12 cellular contexts compared by ENCODE assay signal in the genomic region with DNA sequence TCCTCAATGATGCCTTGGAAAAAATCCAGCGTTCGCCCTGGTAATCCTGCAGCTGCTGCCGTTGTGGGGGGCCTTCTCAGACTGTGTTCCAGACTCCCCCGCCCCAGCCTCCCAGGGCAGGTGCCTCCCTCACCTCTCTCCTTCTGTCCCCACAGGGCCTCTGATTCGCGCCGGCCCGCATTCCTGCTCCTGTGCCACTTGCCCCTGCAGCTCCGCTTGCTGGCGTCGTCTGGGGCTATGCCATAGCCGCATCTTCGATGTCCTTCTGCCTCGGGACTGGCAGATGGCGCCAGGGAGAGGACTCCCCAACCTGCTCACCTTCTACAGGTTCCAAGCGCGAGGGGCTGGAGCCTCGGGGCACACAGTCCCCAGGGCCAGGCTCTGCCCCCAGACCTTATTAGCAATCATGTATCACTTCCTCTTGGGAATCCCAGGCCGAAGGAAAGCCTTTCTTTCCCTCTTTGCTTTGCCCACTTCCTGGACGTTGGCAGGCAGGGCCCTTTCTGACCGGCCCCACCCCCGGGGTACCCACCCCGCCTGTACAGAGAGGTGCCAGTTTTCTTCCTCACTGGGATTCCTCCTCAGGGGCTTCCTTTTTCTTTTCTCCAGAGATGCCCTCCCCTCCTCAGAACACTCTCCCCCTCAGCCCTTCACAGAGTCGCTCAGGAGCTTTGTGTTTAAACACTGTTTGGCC. TPM values are rescaled to one million over a fixed set of nuclear protein-coding genes. Genes with fewer than 3 reads are reported as not detected.
DNase-seq lines count a peak whose midpoint lies in the region; ATAC-seq, FAIRE-seq and TF ChIP-seq lines count a peak whose summit lies in the region.
"Had no signal": no experiment of that assay in that cellular context is flagged by ENCODE, and none has a peak within 500 bp of the region (broad histone marks: within the 10 kb centered on the region; RNA-seq: fewer than 3 reads in every experiment).

No MANE protein-coding gene starts in this region.

- no peak overlapping the region for H2BK15ac ChIP-seq in mesendoderm (replicated peaks; ENCODE audit: low read depth)

- SMC1A ChIA-PET in GM12878 (lab: Charles Lee; ENCODE audit: uncharacterized antibody, unreplicated experiment), result no interaction called here

- no peak overlapping the region for H2AK5ac ChIP-seq in mesendoderm (ENCODE audit: low read length)

- POLR2A ChIA-PET in HCT116 (lab: Charles Lee), result no interaction called here
- POLR2A ChIA-PET in GM12878 (lab: Charles Lee), result no interaction called here

- no peaks in the 10 kb centered on the region for H3K79me1 ChIP-seq in mesendoderm (ENCODE audit: low read length)

- no peaks in the 10 kb centered on the region for H3K9me3 Mint-ChIP-seq in osteocyte (ENCODE audit: unreplicated experiment)

- 24% methylated on average over 23 of the region's 24 CpGs for WGBS in GM12878 (ENCODE audit: insufficient coverage, insufficient replicate concordance, low lambda C conversion rate, missing lambda C conversion rate)
- no CpG with 5 or more reads among the region's 24 CpGs for WGBS in mesendoderm (ENCODE audit: extremely low coverage, insufficient coverage, low lambda C conversion rate)

- peaks cover 2% of the 10 kb centered on the region for H3K4me1 Mint-ChIP-seq in osteocyte (ENCODE audit: unreplicated experiment)

- TF ChIP-seq RAD21 in HCT116 (IDR thresholded peaks at IDR 0.05; ENCODE audit: low read depth) (0 out of 2 replicates have a peak, but pooled peaks have one; percentile 13), GM12878 (IDR thresholded peaks at IDR 0.05; ENCODE audit: insufficient read depth, low read depth, low read length) (no peak)

- no peaks in the 10 kb centered on the region for H3K9me2 ChIP-seq in HCT116 (ENCODE audit: insufficient read depth)

- H4K8ac ChIP-seq in mesendoderm (ENCODE audit: low read depth, low read length), result no peak overlapping the region

- peaks cover 53% of the 10 kb centered on the region for H3K27me3 Mint-ChIP-seq in osteocyte (ENCODE audit: unreplicated experiment)

- no peak overlapping the region for H3K27ac Mint-ChIP-seq in osteocyte (ENCODE audit: unreplicated experiment)
- H3K27ac Mint-ChIP-seq: CD14-positive monocyte had no signal

- H3K4me2 ChIP-seq in HCT116 (ENCODE audit: low read length) (no peak overlapping the region), GM12878 (ENCODE audit: control insufficient read depth, insufficient read depth) (no peak overlapping the region), mesendoderm (ENCODE audit: low read length) (no peak overlapping the region)

- H3K36me3 ChIP-seq in HCT116 (ENCODE audit: control insufficient read depth in 1 of 2, insufficient read depth in 2 of 2, low read length in 2 of 2), result no peaks in the 10 kb centered on the region
- no peaks in the 10 kb centered on the region for H3K36me3 ChIP-seq in GM12878 (ENCODE audit: control insufficient read depth in 2 of 2, insufficient read depth in 2 of 2, low read length in 1 of 2)
- no peaks in the 10 kb centered on the region for H3K36me3 ChIP-seq in mesendoderm (ENCODE audit: control insufficient read depth, insufficient read depth, low read length)
- H3K36me3 ChIP-seq in left lung, result no peaks in the 10 kb centered on the region
- H3K36me3 ChIP-seq: lower lobe of right lung had no signal

- H3K4me3 ChIP-seq in HCT116 (replicated peaks in 1 of 2; ENCODE audit: low read depth in 1 of 2, low read length in 2 of 2) (no peak overlapping the region), GM12878 (no peak overlapping the region), mesendoderm (ENCODE audit: low read length) (no peak overlapping the region), left lung (no peak overlapping the region)
- H3K4me3 ChIP-seq: lower lobe of right lung had no signal

- H2AFZ ChIP-seq in HCT116 (ENCODE audit: low read depth, low read length, poor library complexity, severe bottlenecking), result no peak overlapping the region
- no peak overlapping the region for H2AFZ ChIP-seq in GM12878 (ENCODE audit: control insufficient read depth, low read depth, low read length)

- peaks cover 13% of the 10 kb centered on the region; the same call in 1 of the 2 replicates for H3K27me3 ChIP-seq in HCT116 (ENCODE audit: insufficient read depth, low read length)
- peaks cover 0 to 1% of the 10 kb centered on the region in 2 experiments; a peak in 3 of 4 replicates for H3K27me3 ChIP-seq in GM12878 (replicated peaks in 1 of 2; ENCODE audit: control insufficient read depth in 2 of 2, insufficient read depth in 2 of 2, low read length in 1 of 2)
- peaks cover 3% of the 10 kb centered on the region for H3K27me3 ChIP-seq in mesendoderm (ENCODE audit: insufficient read depth, low read length, poor library complexity)
- peaks cover 9 to 43% of the 10 kb centered on the region in 2 donors for H3K27me3 ChIP-seq in left lung

- H3K36me3 Mint-ChIP-seq in osteocyte (ENCODE audit: unreplicated experiment), result no peaks in the 10 kb centered on the region
- H3K36me3 Mint-ChIP-seq: CD14-positive monocyte had no signal

- no peak overlapping the region for H2BK5ac ChIP-seq in mesendoderm (ENCODE audit: low read length)

- no peak overlapping the region for H3K23ac ChIP-seq in mesendoderm (ENCODE audit: low read length)

- CTCF ChIA-PET in HCT116 (lab: Charles Lee), result interaction anchor here (1.6 kb wide), 1 partner anchor 412 kb away, joined by 3 read pairs; no protein-coding TSS in a partner anchor
- CTCF ChIA-PET in GM12878 (lab: Yijun Ruan, JAX), result interaction anchor here (0.6 to 1.1 kb wide), 2 partner anchors 11 to 13 kb away, joined by 3 to 4 read pairs; no protein-coding TSS in a partner anchor

- no peak for TF ChIP-seq POLR2A in HCT116 (IDR thresholded peaks at IDR 0.05; ENCODE audit: borderline replicate concordance, extremely low read depth, insufficient read depth, insufficient read length)
- no peak for TF ChIP-seq POLR2A in GM12878 (IDR thresholded peaks at IDR 0.05; ENCODE audit: low read depth, low read length)

- H3K4me1 ChIP-seq in HCT116 (ENCODE audit: control insufficient read depth in 1 of 2, insufficient read depth in 2 of 2, low read length in 2 of 2) (no peaks in the 10 kb centered on the region), GM12878 (ENCODE audit: control insufficient read depth, insufficient read depth, low read length) (no peaks in the 10 kb centered on the region), mesendoderm (ENCODE audit: control insufficient read depth, low read depth, low read length) (no peaks in the 10 kb centered on the region), left lung (no peaks in the 10 kb centered on the region)
- H3K4me1 ChIP-seq: lower lobe of right lung had no signal

- ATAC-seq in HCT116, result peak; percentile 72
- 0 out of 3 replicates have a peak, but pooled peaks have one; percentile 20 for ATAC-seq in GM12878
- ATAC-seq in HG02981 (IDR thresholded peaks at IDR 0.05; ENCODE audit: unreplicated experiment), result no peak
- ATAC-seq in left lung, result no peak
- ATAC-seq: lower lobe of right lung had no signal

- H3K9ac ChIP-seq in HCT116 (ENCODE audit: low read length) (no peak overlapping the region), GM12878 (ENCODE audit: control insufficient read depth, insufficient read depth, low read length) (no peak overlapping the region), mesendoderm (ENCODE audit: low read length) (no peak overlapping the region)

- H3K4me3 Mint-ChIP-seq in osteocyte (ENCODE audit: unreplicated experiment), result no peak overlapping the region

- in situ Hi-C loops in GM12878 (cut with MboI), result no loop called here

- intact Hi-C loops in HCT116 (cut with micrococcal nuclease) (no loop called here), GM12878 (cut with micrococcal nuclease; ENCODE audit: unreplicated experiment) (no loop called here), left lung (cut with DNase I) (no loop called here)

- no peak overlapping the region for H3K4ac ChIP-seq in mesendoderm (ENCODE audit: low read depth, low read length)

- H3K56ac ChIP-seq in mesendoderm (ENCODE audit: low read length), result no peak overlapping the region

- no peak overlapping the region for H4K5ac ChIP-seq in mesendoderm (ENCODE audit: low read length)

- DNase-seq in Daoy (ENCODE audit: low read depth) (peak; percentile 18), HCT116 (ENCODE audit: low read depth, low spot score) (no peak), GM12878 (ENCODE audit: low read depth, low spot score) (no peak), mesendoderm (peak; percentile 70), osteocyte (ENCODE audit: extremely low spot score, unreplicated experiment) (no peak), left lung (no peak)
- DNase-seq: activated naive CD4-positive, alpha-beta T cell; lower lobe of right lung; Right ventricle myocardium superior had no signal

- FAIRE-seq in GM12878 (lab: Jason Lieb, UNC), result no peak
- FAIRE-seq: endothelial cell of umbilical vein had no signal

- H3K18ac ChIP-seq in mesendoderm (ENCODE audit: low read length), result no peak overlapping the region

- H3K27ac ChIP-seq in HCT116 (ENCODE audit: low read depth, low read length) (no peak overlapping the region), GM12878 (ENCODE audit: control insufficient read depth, insufficient read depth) (no peak overlapping the region), mesendoderm (ENCODE audit: low read depth, low read length) (no peak overlapping the region), left lung (no peak overlapping the region)
- H3K27ac ChIP-seq: lower lobe of right lung had no signal

- RAD21 ChIA-PET in HCT116 (lab: Charles Lee; ENCODE audit: low non-redundant PET in 1 of 2, low total read pairs in 2 of 2, uncharacterized antibody in 2 of 2, unreplicated experiment in 2 of 2) (no interaction called here), GM12878 (lab: Charles Lee; ENCODE audit: unreplicated experiment) (no interaction called here)

- TF ChIP-seq EP300 in GM12878 (IDR thresholded peaks at IDR 0.05; ENCODE audit: borderline replicate concordance in 1 of 2, control insufficient read depth in 1 of 2, low read depth in 2 of 2, low read length in 2 of 2), result no peak

- H3K9me3 ChIP-seq in HCT116 (ENCODE audit: control insufficient read depth in 1 of 2, insufficient read depth in 1 of 2, low read depth in 1 of 2, low read length in 2 of 2) (no peaks in the 10 kb centered on the region; a peak in 1 of 4 replicates), GM12878 (replicated peaks; ENCODE audit: control insufficient read depth, insufficient read depth, low read length) (no peaks in the 10 kb centered on the region; the same call in 2 of the 3 replicates), left lung (no peaks in the 10 kb centered on the region)
- H3K9me3 ChIP-seq: lower lobe of right lung had no signal

- no peak for TF ChIP-seq CTCF in HCT116 (IDR thresholded peaks at IDR 0.05 in 2 of 3, conservative IDR thresholded peaks at IDR 0.05 in 1 of 3; ENCODE audit: borderline replicate concordance in 1 of 3, insufficient read depth in 1 of 3, low read depth in 2 of 3, low read length in 2 of 3)
- no peak for TF ChIP-seq CTCF in GM12878 (IDR thresholded peaks at IDR 0.05 in 2 of 3, conservative IDR thresholded peaks at IDR 0.05 in 1 of 3; ENCODE audit: control insufficient read depth in 2 of 3, extremely low read depth in 1 of 3, insufficient read depth in 1 of 3, low read depth in 3 of 3, low read length in 3 of 3)
- TF ChIP-seq CTCF in osteocyte (IDR thresholded peaks at IDR 0.05), result no peak
- TF ChIP-seq CTCF in left lung (IDR thresholded peaks at IDR 0.05), result no peak

- H3K79me2 ChIP-seq in HCT116 (ENCODE audit: insufficient read depth, low read length) (no peaks in the 10 kb centered on the region), GM12878 (ENCODE audit: control insufficient read depth, insufficient read depth, low read length) (no peaks in the 10 kb centered on the region), mesendoderm (ENCODE audit: control insufficient read depth, insufficient read depth, low read length) (no peaks in the 10 kb centered on the region)

- BruUV-seq in HCT116 (replicated peaks; lab: Mats Ljungman, UMichigan) (no TSS peak), GM12878 (replicated peaks; lab: Mats Ljungman, UMichigan) (no TSS peak)

- H2BK120ac ChIP-seq in mesendoderm (ENCODE audit: low read depth, low read length), result no peak overlapping the region

- H4K20me1 ChIP-seq in HCT116 (ENCODE audit: insufficient read depth) (no peaks in the 10 kb centered on the region), GM12878 (ENCODE audit: control insufficient read depth, insufficient read depth) (no peaks in the 10 kb centered on the region)

RNA-seq across cellular contexts. Expression of gene SPATA3, which starts 4.4 kb away (rescaled TPM):
- total RNA-seq in Daoy (2014; rRNA removed; shearing (Covaris generic)), result not detected in 2 replicates
- not detected for total RNA-seq in HCT116 (2021; ENCODE audit: unreplicated experiment)
- not detected in 2 replicates for polyA plus RNA-seq in HCT116 (2012)
- 0.71 TPM in 1 of 2 replicates, not detected in the other for total RNA-seq in GM12878 (2013; cell fraction: nucleolus; rRNA removed)
- total RNA-seq in GM12878 (2014; rRNA removed), result not detected in 2 replicates
- total RNA-seq in GM12878 (2014; rRNA removed; fragmentation: Illumina TruSeq; extraction: Trizol), result not detected in 2 replicates
- total RNA-seq in GM12878 (2021), result 0.19 TPM in 1 of 2 replicates, not detected in the other
- polyA plus RNA-seq in GM12878 (2011; ENCODE audit: low read depth), result not detected
- polyA plus RNA-seq in GM12878 (2011; rRNA removed), result not detected in 2 replicates
- not detected in 2 replicates for polyA plus RNA-seq in GM12878 (2011; cell fraction: cytosol; rRNA removed)
- polyA plus RNA-seq in GM12878 (2011; cell fraction: nucleus; rRNA removed), result not detected in 2 replicates
- polyA plus RNA-seq in GM12878 (2012), result not detected in 2 replicates
- not detected in 2 replicates for polyA plus RNA-seq in GM12878 (2014; fragmentation: Illumina TruSeq; extraction: Trizol)
- polyA plus RNA-seq in GM12878 (2014; fragmentation: Nextera tagmentation; extraction: Ambion mirVana), result not detected
- 0.22 TPM in 1 of 2 replicates, not detected in the other for polyA plus RNA-seq in GM12878 (2014; rRNA removed)
- not detected for polyA plus RNA-seq in GM12878 (2016; fragmentation: Nextera tagmentation; extraction: Ambion mirVana)
- not detected in 2 replicates for polyA minus RNA-seq in GM12878 (2011; rRNA and poly(A)+ RNA removed)
- polyA minus RNA-seq in GM12878 (2011; cell fraction: cytosol; rRNA and poly(A)+ RNA removed), result not detected in 2 replicates
- not detected in 2 replicates for polyA minus RNA-seq in GM12878 (2011; cell fraction: nucleus; rRNA and poly(A)+ RNA removed)
- polyA plus RNA-seq in mesendoderm (2013, experiment 1 of 2), result not detected
- not detected for polyA plus RNA-seq in mesendoderm (2013, experiment 2 of 2)
- not detected in 2 replicates for total RNA-seq in osteocyte
- not detected for total RNA-seq in left lung
- total RNA-seq: endothelial cell of umbilical vein, lower lobe of right lung, Right ventricle myocardium superior had no signal
- polyA plus RNA-seq: CD14-positive monocyte, endothelial cell of umbilical vein had no signal

RNA-seq across cellular contexts. Expression of gene C2orf72, which starts 37.0 kb away (rescaled TPM):
- 0.57 and 0.86 TPM in 2 replicates for total RNA-seq in Daoy (2014; rRNA removed; shearing (Covaris generic))
- total RNA-seq in HCT116 (2021; ENCODE audit: unreplicated experiment) (3.7 TPM), GM12878 (2014; rRNA removed) (under 0.01 TPM in 1 of 2 replicates, not detected in the other), GM12878 (2014; rRNA removed; fragmentation: Illumina TruSeq; extraction: Trizol) (not detected in 2 replicates), GM12878 (2021) (0.08 and 0.18 TPM in 2 replicates), osteocyte (not detected in 2 replicates), left lung (1 to 10 TPM in 1 of 2 donors, under 1 TPM in 1; 0.67 to 1.1 TPM)
- polyA plus RNA-seq in HCT116 (2012), result 2.7 and 3.1 TPM in 2 replicates
- total RNA-seq in GM12878 (2013; cell fraction: nucleolus; rRNA removed), result 0.20 and 0.25 TPM in 2 replicates
- polyA plus RNA-seq in GM12878 (2011; ENCODE audit: low read depth), result 0.26 TPM
- polyA plus RNA-seq in GM12878 (2011; rRNA removed) (0.23 and 0.29 TPM in 2 replicates), GM12878 (2014; fragmentation: Illumina TruSeq; extraction: Trizol) (not detected in 2 replicates), GM12878 (2014; fragmentation: Nextera tagmentation; extraction: Ambion mirVana) (not detected), GM12878 (2014; rRNA removed) (0.03 TPM in 1 of 2 replicates, not detected in the other), GM12878 (2016; fragmentation: Nextera tagmentation; extraction: Ambion mirVana) (not detected)
- 0.22 and 0.81 TPM in 2 replicates for polyA plus RNA-seq in GM12878 (2011; cell fraction: cytosol; rRNA removed)
- 0.53 and 0.73 TPM in 2 replicates for polyA plus RNA-seq in GM12878 (2011; cell fraction: nucleus; rRNA removed)
- polyA plus RNA-seq in GM12878 (2012), result 0.32 and 0.48 TPM in 2 replicates
- polyA minus RNA-seq in GM12878 (2011; rRNA and poly(A)+ RNA removed), result 0.37 and 0.46 TPM in 2 replicates
- 0.94 TPM in 1 of 2 replicates, not detected in the other for polyA minus RNA-seq in GM12878 (2011; cell fraction: cytosol; rRNA and poly(A)+ RNA removed)
- polyA minus RNA-seq in GM12878 (2011; cell fraction: nucleus; rRNA and poly(A)+ RNA removed), result 0.24 TPM in 1 of 2 replicates, not detected in the other
- polyA plus RNA-seq in mesendoderm (2013, experiment 1 of 2), result 0.69 TPM
- polyA plus RNA-seq in mesendoderm (2013, experiment 2 of 2), result 0.83 TPM
- polyA plus RNA-seq: CD14-positive monocyte had no signal

RNA-seq across cellular contexts. Expression of gene PSMD1, which starts 56.3 kb away (rescaled TPM):
- 180 and 196 TPM in 2 replicates for total RNA-seq in Daoy (2014; rRNA removed; shearing (Covaris generic))
- total RNA-seq in HCT116 (2021; ENCODE audit: unreplicated experiment), result 133 TPM
- 96.7 and 124 TPM in 2 replicates for polyA plus RNA-seq in HCT116 (2012)
- total RNA-seq in GM12878 (2013; cell fraction: nucleolus; rRNA removed), result 88.5 and 91.8 TPM in 2 replicates
- 104 and 110 TPM in 2 replicates for total RNA-seq in GM12878 (2014; rRNA removed)
- 117 and 120 TPM in 2 replicates for total RNA-seq in GM12878 (2014; rRNA removed; fragmentation: Illumina TruSeq; extraction: Trizol)
- 109 and 117 TPM in 2 replicates for total RNA-seq in GM12878 (2021)
- polyA plus RNA-seq in GM12878 (2011; ENCODE audit: low read depth), result 31.5 TPM
- 139 and 176 TPM in 2 replicates for polyA plus RNA-seq in GM12878 (2011; rRNA removed)
- 142 and 159 TPM in 2 replicates for polyA plus RNA-seq in GM12878 (2011; cell fraction: cytosol; rRNA removed)
- polyA plus RNA-seq in GM12878 (2011; cell fraction: nucleus; rRNA removed), result 73.5 and 85.9 TPM in 2 replicates
- 45.3 and 53.4 TPM in 2 replicates for polyA plus RNA-seq in GM12878 (2012)
- 142 and 159 TPM in 2 replicates for polyA plus RNA-seq in GM12878 (2014; fragmentation: Illumina TruSeq; extraction: Trizol)
- polyA plus RNA-seq in GM12878 (2014; fragmentation: Nextera tagmentation; extraction: Ambion mirVana), result 100 to 1,000 TPM in 1 of 2 experiments, 10 to 100 TPM in 1; 96.4 to 220 TPM
- 80.4 and 87.4 TPM in 2 replicates for polyA plus RNA-seq in GM12878 (2014; rRNA removed)
- polyA plus RNA-seq in GM12878 (2016; fragmentation: Nextera tagmentation; extraction: Ambion mirVana), result 100 to 1,000 TPM; 162 to 165 TPM
- polyA minus RNA-seq in GM12878 (2011; rRNA and poly(A)+ RNA removed), result 249 and 446 TPM in 2 replicates
- polyA minus RNA-seq in GM12878 (2011; cell fraction: cytosol; rRNA and poly(A)+ RNA removed), result 42.6 and 49.5 TPM in 2 replicates
- polyA minus RNA-seq in GM12878 (2011; cell fraction: nucleus; rRNA and poly(A)+ RNA removed), result 42.8 and 75.7 TPM in 2 replicates
- 182 TPM for polyA plus RNA-seq in mesendoderm (2013, experiment 1 of 2)
- polyA plus RNA-seq in mesendoderm (2013, experiment 2 of 2), result 182 TPM
- 108 and 112 TPM in 2 replicates for total RNA-seq in osteocyte
- total RNA-seq in left lung, result 100 to 1,000 TPM in 1 of 2 donors, 10 to 100 TPM in 1; 71.6 to 118 TPM

Comparison
In these comparisons a context has a peak if more than half of its experiments do, and no peak if none do; other contexts are left out.
1. DNase-seq: peak in Daoy (single experiment) and mesendoderm (single experiment); none in HCT116 (single experiment), GM12878 (single experiment), osteocyte (single experiment) and left lung (0 of 2).
2. ATAC-seq: peak in HCT116 (single experiment) and GM12878 (single experiment); none in HG02981 (single experiment) and left lung (single experiment).